In the genomic region with DNA sequence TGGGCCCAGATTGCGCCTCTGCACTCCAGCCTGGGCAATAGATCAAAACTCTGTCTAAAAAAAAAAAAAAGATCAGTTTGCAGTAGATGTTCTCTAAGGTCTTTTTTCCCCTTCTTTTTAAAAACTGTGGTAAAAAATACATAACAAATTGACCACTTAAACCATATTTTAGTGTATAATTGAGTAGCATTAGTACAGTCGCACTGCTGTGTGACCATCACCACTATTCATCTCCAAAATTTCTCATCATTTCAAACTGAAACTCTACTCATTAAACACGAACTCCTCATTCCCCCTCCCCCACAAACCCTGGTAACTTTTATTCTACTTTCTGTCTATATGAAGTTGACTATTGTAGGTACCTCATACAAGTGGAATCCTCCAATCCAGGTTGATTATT, we compare ENCODE assay signal across 34 cellular contexts.
"Had no signal": no experiment of that assay in that cellular context is flagged by ENCODE, and none has a peak within 500 bp of the region (broad histone marks: within the 10 kb centered on the region; RNA-seq: fewer than 3 reads in every experiment).

No MANE protein-coding gene starts in this region.

- H3K36me3 ChIP-seq: MG63 had no signal

- H3K4me2 ChIP-seq: KMS-11 had no signal

- H3K9me3 ChIP-seq: MG63 had no signal

- H3K9ac ChIP-seq: KMS-11 had no signal

- H3K27ac ChIP-seq: KMS-11 had no signal

- H3K4me3 ChIP-seq: MG63 had no signal

- DNase-seq: Karpas-422, Kasumi-1, MG63, MM.1S, MV-4-11, NCI-H1048, NCI-H1092, NCI-H1092 treated with DMSO at 0.1 percent for 48 hours, NCI-H1105, NCI-H1105 treated with DMSO at 0.1 percent for 48 hours, NCI-H1417, NCI-H1417 treated with DMSO at 0.1 percent for 48 hours, NCI-H1436, NCI-H1436 treated with DMSO at 0.1 percent for 48 hours, NCI-H146, NCI-H1694, NCI-H1694 treated with DMSO at 0.1 percent for 48 hours, NCI-H187, NCI-H187 treated with DMSO at 0.1 percent for 48 hours, NCI-H1930, NCI-H2029, NCI-H2029 treated with DMSO at 0.1 percent for 48 hours, NCI-H2081, NCI-H2081 treated with DMSO at 0.1 percent for 48 hours, NCI-H2107, NCI-H2171, NCI-H2171 treated with DMSO at 0.1 percent for 48 hours, NCI-H2227 treated with DMSO at 0.1 percent for 48 hours, NCI-H226, NCI-H345, NCI-H446, NCI-H446 treated with DMSO at 0.1 percent for 48 hours, NCI-H510A had no signal

- H3K27me3 ChIP-seq: MG63 had no signal
